Comparison of ENCODE assay signal across 2 cellular contexts in genomic region chr7:143264196-143264568, GRCh38. TPM values are rescaled to one million over a fixed set of nuclear protein-coding genes. Genes with fewer than 3 reads are reported as not detected.
DNase-seq lines count a peak whose midpoint lies in the region; TF ChIP-seq lines count a peak whose summit lies in the region.
"Not testable (repeated sequence)": the region's sequence is repeated elsewhere in the genome, so short reads cannot be mapped to it uniquely, and the experiment has no call there.

No MANE protein-coding gene starts in this region.

- not testable (repeated sequence) for H3K4me1 Mint-ChIP-seq in endodermal cell

- H3K27ac ChIP-seq in endodermal cell (ENCODE audit: low read depth, low read length) = not testable (repeated sequence)

- not testable (repeated sequence) for H3K4me1 ChIP-seq in endodermal cell (ENCODE audit: control insufficient read depth, insufficient read depth, low read length)

- not testable (repeated sequence) for H3K27me3 Mint-ChIP-seq in endodermal cell (ENCODE audit: insufficient read depth)

- H3K9ac ChIP-seq in endodermal cell (ENCODE audit: extremely low read depth, low read length, poor library complexity, severe bottlenecking) = not testable (repeated sequence)

- H3K36me3 ChIP-seq in endodermal cell (ENCODE audit: control insufficient read depth, insufficient read depth, low read length) = peaks cover 20% of the 10 kb centered on the region

- H3K4me3 ChIP-seq in AG10803 (ENCODE audit: low read length) (peak overlapping the region; percentile 90), endodermal cell (ENCODE audit: low read length) (peak overlapping the region; percentile 95)

- not testable (repeated sequence) for H3K9me3 ChIP-seq in endodermal cell (ENCODE audit: control insufficient read depth, low read length)

- peak overlapping the region; percentile 91 for H3K4me3 Mint-ChIP-seq in endodermal cell

- peaks cover 17% of the 10 kb centered on the region for H3K36me3 Mint-ChIP-seq in endodermal cell (ENCODE audit: low read depth)

- not testable (repeated sequence) for H3K27ac Mint-ChIP-seq in endodermal cell

- not testable (repeated sequence) for H3K27me3 ChIP-seq in endodermal cell (ENCODE audit: control insufficient read depth, insufficient read depth, low read length, poor library complexity, severe bottlenecking)

- not testable (repeated sequence) for TF ChIP-seq CTCF in AG10803 (conservative IDR thresholded peaks at IDR 0.05; ENCODE audit: low read length); endodermal cell (conservative IDR thresholded peaks at IDR 0.05)

- 91 to 94% methylated on average over 11 to 15 of the region's 15 CpGs for WGBS in endodermal cell (ENCODE audit: insufficient coverage in 1 of 2, insufficient read length in 1 of 2), 2 experiments

- not testable (repeated sequence) for DNase-seq in AG10803 (ENCODE audit: low read depth); endodermal cell

- H3K9me3 Mint-ChIP-seq in endodermal cell = not testable (repeated sequence)

RNA-seq across cellular contexts. Expression of gene GSTK1, which starts 0.9 kb away (rescaled TPM):
- 10 to 100 TPM; 61.1 to 75.0 TPM for total RNA-seq in endodermal cell
- 69.1 TPM for polyA plus RNA-seq in endodermal cell (2013, experiment 1 of 2)
- 62.2 TPM for polyA plus RNA-seq in endodermal cell (2013, experiment 2 of 2)

RNA-seq across cellular contexts. Expression of gene TMEM139, which starts 20.6 kb away (rescaled TPM):
- total RNA-seq in endodermal cell = 1 to 10 TPM; 1.6 to 2.3 TPM
- 1.00 TPM for polyA plus RNA-seq in endodermal cell (2013, experiment 1 of 2)
- polyA plus RNA-seq in endodermal cell (2013, experiment 2 of 2) = 0.99 TPM

RNA-seq across cellular contexts. Expression of gene CASP2, which starts 24.0 kb away (rescaled TPM):
- total RNA-seq in endodermal cell = 10 to 100 TPM; 47.9 to 48.3 TPM
- 31.1 TPM for polyA plus RNA-seq in endodermal cell (2013, experiment 1 of 2)
- polyA plus RNA-seq in endodermal cell (2013, experiment 2 of 2) = 30.2 TPM

RNA-seq across cellular contexts. Expression of gene TAS2R40, which starts 42.3 kb away (rescaled TPM):
- total RNA-seq in endodermal cell = not detected
- not detected for polyA plus RNA-seq in endodermal cell (2013, experiment 1 of 2)
- not detected for polyA plus RNA-seq in endodermal cell (2013, experiment 2 of 2)

RNA-seq across cellular contexts. Expression of gene CLCN1, which starts 51.7 kb away (rescaled TPM):
- total RNA-seq in endodermal cell = under 1 TPM in 1 of 2 donors, not detected in 1; 0.53 TPM
- polyA plus RNA-seq in endodermal cell (2013, experiment 1 of 2) = not detected
- polyA plus RNA-seq in endodermal cell (2013, experiment 2 of 2) = 0.08 TPM
